ENCODE assay signal across 8 cellular contexts in genomic region chr10:73494877-73495225, GRCh38. TPM values are rescaled to one million over a fixed set of nuclear protein-coding genes. Genes with fewer than 3 reads are reported as not detected.
DNase-seq lines count a peak whose midpoint lies in the region; ATAC-seq, FAIRE-seq and TF ChIP-seq lines count a peak whose summit lies in the region.

No MANE protein-coding gene starts in this region.

- H3K36me3 ChIP-seq in right atrium auricular region (peaks cover 21% of the 10 kb centered on the region), bronchial epithelial cell (ENCODE audit: control insufficient read depth, insufficient read depth, low read length) (no peaks in the 10 kb centered on the region)

- H3K4me1 Mint-ChIP-seq in mesothelial cell of epicardium = peaks cover 37% of the 10 kb centered on the region

- peak overlapping the region; percentile 97 for H3K4me3 Mint-ChIP-seq in mesothelial cell of epicardium

- peak overlapping the region; percentile 97 for H3K27ac ChIP-seq in right atrium auricular region

- no peaks in the 10 kb centered on the region for H3K9me3 Mint-ChIP-seq in mesothelial cell of epicardium

- peak overlapping the region; percentile 98 for H3K27ac Mint-ChIP-seq in mesothelial cell of epicardium

- DNase-seq in right atrium auricular region (ENCODE audit: low spot score) (no peak), Right ventricle myocardium superior (no peak), bronchial epithelial cell (ENCODE audit: low read depth) (peak; percentile 18), mesothelial cell of epicardium (ENCODE audit: low spot score in 2 of 2, unreplicated experiment in 2 of 2) (no peak), NCI-H2029 treated with DMSO at 0.1 percent for 48 hours (lab: John Stamatoyannopoulos, UW) (no peak)

- ATAC-seq in Right ventricle myocardium superior (ENCODE audit: poor library complexity) (no peak), GM21529 (IDR thresholded peaks at IDR 0.05; ENCODE audit: unreplicated experiment) (no peak), HG03280 (IDR thresholded peaks at IDR 0.05; ENCODE audit: unreplicated experiment) (no peak), HG03520 (IDR thresholded peaks at IDR 0.05; ENCODE audit: unreplicated experiment) (no peak)

- no peaks in the 10 kb centered on the region for H3K27me3 ChIP-seq in right atrium auricular region
- H3K27me3 ChIP-seq in bronchial epithelial cell (ENCODE audit: control insufficient read depth, insufficient read depth, low read length) = no peaks in the 10 kb centered on the region

- TF ChIP-seq CTCF in right atrium auricular region (IDR thresholded peaks at IDR 0.05) (no peak), bronchial epithelial cell (IDR thresholded peaks at IDR 0.05; ENCODE audit: insufficient read depth, low read length, severe bottlenecking) (no peak), mesothelial cell of epicardium (IDR thresholded peaks at IDR 0.05; ENCODE audit: unreplicated experiment) (no peak)

- intact Hi-C loops in Right ventricle myocardium superior (cut with DNase I) = no loop called here

- H3K4me1 ChIP-seq in right atrium auricular region = peaks cover 2 to 34% of the 10 kb centered on the region in 2 donors

- H3K4me3 ChIP-seq in right atrium auricular region (peak overlapping the region; percentile 57 to 80), bronchial epithelial cell (ENCODE audit: low read depth, low read length) (peak overlapping the region; percentile 86)

- peaks cover 4% of the 10 kb centered on the region for H3K36me3 Mint-ChIP-seq in mesothelial cell of epicardium

- H3K9me3 ChIP-seq in right atrium auricular region = no peaks in the 10 kb centered on the region

- no peaks in the 10 kb centered on the region for H3K27me3 Mint-ChIP-seq in mesothelial cell of epicardium (ENCODE audit: low read depth)

- FAIRE-seq in bronchial epithelial cell (lab: Jason Lieb, UNC) = no peak

RNA-seq across cellular contexts. Expression of gene PPP3CB, which starts 1.0 kb away (rescaled TPM):
- total RNA-seq in right atrium auricular region = 10 to 100 TPM; 40.7 to 44.2 TPM
- total RNA-seq in Right ventricle myocardium superior = 64.1 TPM
- total RNA-seq in bronchial epithelial cell = 20.6 and 24.7 TPM in 2 replicates
- total RNA-seq in mesothelial cell of epicardium = 49.9 to 50.7 TPM (median 49.9 TPM) in 3 replicates
